Comparison of ENCODE assay signal across 40 cellular contexts in the genomic region with DNA sequence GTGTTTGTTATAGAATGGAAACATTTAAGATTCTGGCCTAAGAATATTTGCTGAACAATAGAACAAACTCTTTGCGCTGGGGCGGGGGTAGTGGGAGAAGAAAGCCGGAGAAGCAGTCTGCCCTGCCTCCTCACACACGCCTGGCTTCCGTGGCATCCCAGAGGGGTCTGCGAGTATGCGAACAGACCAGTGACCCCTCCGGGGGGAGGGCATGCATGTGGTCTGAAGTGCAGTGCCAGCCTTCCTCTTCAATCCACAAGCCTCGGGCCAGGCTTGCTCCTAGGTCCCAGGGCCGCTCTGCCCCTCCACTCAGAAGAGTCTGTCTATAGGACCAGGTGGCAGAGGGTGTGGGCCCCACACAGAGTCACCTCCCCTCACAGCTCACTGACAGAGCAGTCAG. TPM values are rescaled to one million over a fixed set of nuclear protein-coding genes. Genes with fewer than 3 reads are reported as not detected.
"Had no signal": no experiment of that assay in that cellular context is flagged by ENCODE, and none has a peak within 500 bp of the region (broad histone marks: within the 10 kb centered on the region; RNA-seq: fewer than 3 reads in every experiment).

No MANE protein-coding gene starts in this region.

- DNase-seq: activated CD4-positive, alpha-beta memory T cell treated with anti-CD3 and anti-CD28 coated beads for 36 hours; activated CD4-positive, alpha-beta T cell treated with anti-CD3 and anti-CD28 coated beads for 4 hours; activated CD4-positive, alpha-beta T cell treated with anti-CD3 and anti-CD28 coated beads, Interleukin-2, amount 10 ng/mL, durations not matched to agents 24 days and 14 days; activated CD4-positive, alpha-beta T cell treated with anti-CD3 and anti-CD28 coated beads, Interleukin-2, amount 50 U/mL, for 1 hour; activated CD4-positive, alpha-beta T cell treated with anti-CD3 and anti-CD28 coated beads, Interleukin-2, amount 50 U/mL, for 4 hours; activated CD4-positive, CD25-positive, alpha-beta regulatory T cell; activated CD4-positive, CD25-positive, alpha-beta regulatory T cell treated with anti-CD3 and anti-CD28 coated beads, Interleukin-2, amount 50 U/mL, for 72 hours; activated CD8-positive, alpha-beta memory T cell treated with anti-CD3 and anti-CD28 coated beads, Interleukin-2, amount 50 U/mL, for 4 hours; activated CD8-positive, alpha-beta T cell treated with anti-CD3 and anti-CD28 coated beads for 36 hours; activated effector memory CD4-positive, alpha-beta T cell treated with anti-CD3 and anti-CD28 coated beads, Interleukin-2, amount 50 U/mL, for 16 hours; activated gamma-delta T cell treated with Interleukin-2 at 50 U/mL for 16 hours; activated naive CD4-positive, alpha-beta T cell; activated naive CD4-positive, alpha-beta T cell treated with anti-CD3 and anti-CD28 coated beads for 36 hours; activated naive CD4-positive, alpha-beta T cell treated with anti-CD3 and anti-CD28 coated beads, Interleukin-2, amount 50 U/mL, for 16 hours; activated naive CD8-positive, alpha-beta T cell treated with anti-CD3 and anti-CD28 coated beads for 36 hours; activated T-cell treated with anti-CD3 and anti-CD28 coated beads for 4 hours; activated T-cell treated with anti-CD3 and anti-CD28 coated beads, Interleukin-2, amount 50 U/mL, for 1 hour; activated T-cell treated with anti-CD3 and anti-CD28 coated beads, Interleukin-2, amount 50 U/mL, for 4 hours; activated T-cell treated with anti-CD3 and anti-CD28 coated beads, Interleukin-2, amount 50 U/mL, for 72 hours; adrenal gland; amniotic stem cell; aorta; body of pancreas; brain microvascular endothelial cell; central memory CD4-positive, alpha-beta T cell; SW 1271; T-helper 1 cell; T-helper 2 cell; T-helper 9 cell; WERI-Rb-1 had no signal

- ATAC-seq: activated CD8-positive, alpha-beta T cell treated with anti-CD3 and anti-CD28 coated beads for 36 hours; activated naive CD4-positive, alpha-beta T cell treated with anti-CD3 and anti-CD28 coated beads, Interleukin-2, amount 50 U/mL, for 72 hours; activated T-cell treated with anti-CD3 and anti-CD28 coated beads, Interleukin-2, amount 50 U/mL, for 4 hours; activated T-cell treated with anti-CD3 and anti-CD28 coated beads, Interleukin-2, amount 50 U/mL, for 72 hours; activated T-helper 17 cell treated with anti-CD3 and anti-CD28 coated beads, Interleukin-2, amount 50 U/mL, for 72 hours; body of pancreas; WTC11 had no signal

- H3K4me1 ChIP-seq: adrenal gland had no signal

- H3K4me3 Mint-ChIP-seq: activated CD4-positive, alpha-beta memory T cell treated with anti-CD3 and anti-CD28 coated beads for 36 hours; activated CD4-positive, alpha-beta T cell treated with anti-CD3 and anti-CD28 coated beads, Interleukin-2, amount 10 ng/mL, durations not matched to agents 24 days and 14 days; activated CD8-positive, alpha-beta T cell treated with anti-CD3 and anti-CD28 coated beads for 36 hours; activated naive CD4-positive, alpha-beta T cell treated with anti-CD3 and anti-CD28 coated beads for 36 hours; activated naive CD8-positive, alpha-beta T cell treated with anti-CD3 and anti-CD28 coated beads for 36 hours; activated T-cell treated with anti-CD3 and anti-CD28 coated beads, Interleukin-2, amount 50 U/mL, for 4 hours; activated T-cell treated with anti-CD3 and anti-CD28 coated beads, Interleukin-2, amount 50 U/mL, for 72 hours; activated T-helper 1 cell treated with anti-CD3 and anti-CD28 coated beads, Interleukin-12 subunit alpha, Interleukin-12 subunit beta, Interleukin-2, Interleukin-4 antibody, amounts not matched to agents 30 ng/mL and 10 ng/mL and 1 ng/mL, durations not matched to agents 14 hours and 24 hours and 36 hours; activated T-helper 17 cell treated with anti-CD3 and anti-CD28 coated beads, Interleukin-2, amount 50 U/mL, for 72 hours; T-helper 1 cell treated with Interleukin-12 subunit alpha and Interleukin-12 subunit beta and Interleukin-4 antibody, amounts not matched to agents 30 μg/mL and 1 μg/mL, for 36 hours; T-helper 2 cell treated with Interferon-gamma antibody and Interleukin-4, amounts not matched to agents 5 μg/mL and 100 μg/mL, for 36 hours; WTC11 had no signal

- H3K36me3 ChIP-seq: breast epithelium had no signal

- H3K4me3 ChIP-seq: adrenal gland, body of pancreas, breast epithelium had no signal

- H3K27ac Mint-ChIP-seq: activated CD4-positive, alpha-beta memory T cell treated with anti-CD3 and anti-CD28 coated beads for 36 hours; activated CD4-positive, alpha-beta T cell treated with anti-CD3 and anti-CD28 coated beads, Interleukin-2, amount 10 ng/mL, durations not matched to agents 24 days and 14 days; activated CD8-positive, alpha-beta T cell treated with anti-CD3 and anti-CD28 coated beads for 36 hours; activated naive CD4-positive, alpha-beta T cell treated with anti-CD3 and anti-CD28 coated beads for 36 hours; activated naive CD4-positive, alpha-beta T cell treated with anti-CD3 and anti-CD28 coated beads, Interleukin-2, amount 50 U/mL, for 72 hours; activated naive CD8-positive, alpha-beta T cell treated with anti-CD3 and anti-CD28 coated beads for 36 hours; activated T-cell treated with anti-CD3 and anti-CD28 coated beads, Interleukin-2, amount 50 U/mL, for 72 hours; activated T-helper 1 cell treated with anti-CD3 and anti-CD28 coated beads, Interleukin-12 subunit alpha, Interleukin-12 subunit beta, Interleukin-2, Interleukin-4 antibody, amounts not matched to agents 30 ng/mL and 10 ng/mL and 1 ng/mL, durations not matched to agents 14 hours and 24 hours and 36 hours; activated T-helper 17 cell treated with anti-CD3 and anti-CD28 coated beads, Interleukin-2, amount 50 U/mL, for 72 hours; T-helper 1 cell treated with Interleukin-12 subunit alpha and Interleukin-12 subunit beta and Interleukin-4 antibody, amounts not matched to agents 30 μg/mL and 1 μg/mL, for 36 hours; T-helper 2 cell treated with Interferon-gamma antibody and Interleukin-4, amounts not matched to agents 5 μg/mL and 100 μg/mL, for 36 hours; WTC11 had no signal

- H3K27ac ChIP-seq: adrenal gland, body of pancreas, brain microvascular endothelial cell, breast epithelium, WERI-Rb-1 had no signal

- H3K27me3 ChIP-seq: adrenal gland, body of pancreas, brain microvascular endothelial cell, breast epithelium had no signal

- H3K9me3 ChIP-seq: adrenal gland, body of pancreas, breast epithelium had no signal

- FAIRE-seq: astrocyte, TTC549 had no signal

- H3K9me3 Mint-ChIP-seq: activated CD4-positive, alpha-beta T cell treated with anti-CD3 and anti-CD28 coated beads, Interleukin-2, amount 10 ng/mL, durations not matched to agents 24 days and 14 days; activated CD8-positive, alpha-beta T cell treated with anti-CD3 and anti-CD28 coated beads for 36 hours; activated naive CD4-positive, alpha-beta T cell treated with anti-CD3 and anti-CD28 coated beads for 36 hours; activated naive CD4-positive, alpha-beta T cell treated with anti-CD3 and anti-CD28 coated beads, Interleukin-2, amount 50 U/mL, for 72 hours; activated naive CD8-positive, alpha-beta T cell treated with anti-CD3 and anti-CD28 coated beads for 36 hours; activated T-cell treated with anti-CD3 and anti-CD28 coated beads, Interleukin-2, amount 50 U/mL, for 4 hours; activated T-cell treated with anti-CD3 and anti-CD28 coated beads, Interleukin-2, amount 50 U/mL, for 72 hours; activated T-helper 1 cell treated with anti-CD3 and anti-CD28 coated beads, Interleukin-12 subunit alpha, Interleukin-12 subunit beta, Interleukin-2, Interleukin-4 antibody, amounts not matched to agents 30 ng/mL and 10 ng/mL and 1 ng/mL, durations not matched to agents 14 hours and 24 hours and 36 hours; activated T-helper 17 cell treated with anti-CD3 and anti-CD28 coated beads, Interleukin-2, amount 50 U/mL, for 72 hours; T-helper 1 cell treated with Interleukin-12 subunit alpha and Interleukin-12 subunit beta and Interleukin-4 antibody, amounts not matched to agents 30 μg/mL and 1 μg/mL, for 36 hours; T-helper 2 cell treated with Interferon-gamma antibody and Interleukin-4, amounts not matched to agents 5 μg/mL and 100 μg/mL, for 36 hours had no signal

- H3K4me1 Mint-ChIP-seq: activated CD4-positive, alpha-beta T cell treated with anti-CD3 and anti-CD28 coated beads, Interleukin-2, amount 10 ng/mL, durations not matched to agents 24 days and 14 days; activated T-helper 17 cell treated with anti-CD3 and anti-CD28 coated beads, Interleukin-2, amount 50 U/mL, for 72 hours; WTC11 had no signal

- H3K27me3 Mint-ChIP-seq: activated CD4-positive, alpha-beta memory T cell treated with anti-CD3 and anti-CD28 coated beads for 36 hours; activated CD4-positive, alpha-beta T cell treated with anti-CD3 and anti-CD28 coated beads, Interleukin-2, amount 10 ng/mL, durations not matched to agents 24 days and 14 days; activated CD8-positive, alpha-beta T cell treated with anti-CD3 and anti-CD28 coated beads for 36 hours; activated naive CD8-positive, alpha-beta T cell treated with anti-CD3 and anti-CD28 coated beads for 36 hours; activated T-helper 17 cell treated with anti-CD3 and anti-CD28 coated beads, Interleukin-2, amount 50 U/mL, for 72 hours had no signal

RNA-seq across cellular contexts. Expression of gene IGFALS, which starts 14.1 kb away (rescaled TPM):
- total RNA-seq: activated CD4-positive, alpha-beta memory T cell treated with anti-CD3 and anti-CD28 coated beads for 36 hours; activated CD8-positive, alpha-beta memory T cell treated with anti-CD3 and anti-CD28 coated beads for 36 hours; activated CD8-positive, alpha-beta T cell treated with anti-CD3 and anti-CD28 coated beads for 36 hours; activated naive CD4-positive, alpha-beta T cell treated with anti-CD3 and anti-CD28 coated beads for 36 hours; activated naive CD4-positive, alpha-beta T cell treated with anti-CD3 and anti-CD28 coated beads, Interleukin-2, amount 50 U/mL, for 72 hours; activated naive CD8-positive, alpha-beta T cell treated with anti-CD3 and anti-CD28 coated beads for 36 hours; activated T-helper 1 cell treated with anti-CD3 and anti-CD28 coated beads, Interleukin-12 subunit alpha, Interleukin-12 subunit beta, Interleukin-2, Interleukin-4 antibody, amounts not matched to agents 30 ng/mL and 10 ng/mL and 1 ng/mL, durations not matched to agents 14 hours and 24 hours and 36 hours; aorta; astrocyte; WTC11 had no signal
